32 cellular contexts compared by ENCODE assay signal in the genomic region with DNA sequence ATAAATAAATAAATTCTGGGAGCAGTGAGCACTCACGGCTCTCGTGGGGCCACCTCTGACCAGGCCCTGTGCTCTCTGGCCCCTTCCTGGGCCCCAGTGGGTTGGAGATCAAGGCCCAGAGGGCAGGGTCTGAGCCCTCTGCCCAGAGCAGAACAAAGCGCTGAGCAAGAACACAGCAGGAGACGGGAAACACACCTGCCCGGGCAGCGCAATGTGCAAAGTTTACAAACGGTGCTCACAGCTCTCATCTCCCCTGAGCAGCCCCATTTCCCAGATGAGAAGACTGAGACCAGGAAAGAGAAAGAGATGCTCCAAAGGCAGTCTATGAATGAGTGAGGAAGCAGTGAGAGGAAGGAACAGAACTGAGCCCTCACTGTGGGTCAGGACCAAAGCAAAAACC. TPM values are rescaled to one million over a fixed set of nuclear protein-coding genes. Genes with fewer than 3 reads are reported as not detected.
"Had no signal": no experiment of that assay in that cellular context is flagged by ENCODE, and none has a peak within 500 bp of the region (broad histone marks: within the 10 kb centered on the region; RNA-seq: fewer than 3 reads in every experiment).

No MANE protein-coding gene starts in this region.

- H3K27ac Mint-ChIP-seq: activated CD4-positive, alpha-beta memory T cell treated with anti-CD3 and anti-CD28 coated beads, Interleukin-2, amount 10 ng/mL, durations not matched to agents 7 days and 5 days; activated CD4-positive, alpha-beta T cell treated with anti-CD3 and anti-CD28 coated beads, Interleukin-2, amount 10 ng/mL, durations not matched to agents 24 days and 14 days; activated naive CD8-positive, alpha-beta T cell treated with anti-CD3 and anti-CD28 coated beads, Interleukin-2, amount 50 U/mL, for 24 hours; activated T-helper 1 cell treated with anti-CD3 and anti-CD28 coated beads, Interleukin-12 subunit alpha, Interleukin-12 subunit beta, Interleukin-2, Interleukin-4 antibody, amounts not matched to agents 30 ng/mL and 10 ng/mL and 1 ng/mL, durations not matched to agents 14 hours and 24 hours and 36 hours; effector memory CD8-positive, alpha-beta T cell; stimulated activated effector memory CD8-positive, alpha-beta T cell treated with anti-CD3 and anti-CD28 coated beads, Interleukin-12 subunit alpha, Interleukin-12 subunit beta, amount 100 ng/mL, for 72 hours had no signal

- H3K4me3 ChIP-seq: esophagus muscularis mucosa, gastrocnemius medialis, stomach, testis, vagina had no signal

- H3K4me3 Mint-ChIP-seq: activated CD4-positive, alpha-beta memory T cell treated with anti-CD3 and anti-CD28 coated beads, Interleukin-2, amount 10 ng/mL, durations not matched to agents 7 days and 5 days; activated CD4-positive, alpha-beta T cell treated with anti-CD3 and anti-CD28 coated beads, Interleukin-2, amount 10 ng/mL, durations not matched to agents 24 days and 14 days; activated naive CD8-positive, alpha-beta T cell treated with anti-CD3 and anti-CD28 coated beads, Interleukin-2, amount 50 U/mL, for 24 hours; activated T-helper 1 cell treated with anti-CD3 and anti-CD28 coated beads, Interleukin-12 subunit alpha, Interleukin-12 subunit beta, Interleukin-2, Interleukin-4 antibody, amounts not matched to agents 30 ng/mL and 10 ng/mL and 1 ng/mL, durations not matched to agents 14 hours and 24 hours and 36 hours; stimulated activated effector memory CD8-positive, alpha-beta T cell treated with anti-CD3 and anti-CD28 coated beads, Interleukin-12 subunit alpha, Interleukin-12 subunit beta, amount 100 ng/mL, for 72 hours had no signal

- H3K27ac ChIP-seq: brain microvascular endothelial cell, esophagus muscularis mucosa, gastrocnemius medialis, stomach, testis, vagina, VCaP had no signal

- H3K27me3 Mint-ChIP-seq: activated naive CD8-positive, alpha-beta T cell treated with anti-CD3 and anti-CD28 coated beads, Interleukin-2, amount 50 U/mL, for 24 hours; type B pancreatic cell had no signal

- H3K9me3 ChIP-seq: esophagus muscularis mucosa, gastrocnemius medialis, stomach, testis, vagina had no signal

- DNase-seq: activated CD4-positive, alpha-beta memory T cell treated with anti-CD3 and anti-CD28 coated beads, Interleukin-2, amount 10 ng/mL, durations not matched to agents 7 days and 5 days; activated CD4-positive, alpha-beta T cell treated with anti-CD3 and anti-CD28 coated beads, Interleukin-2, amount 10 ng/mL, durations not matched to agents 24 days and 14 days; activated gamma-delta T cell; activated naive CD4-positive, alpha-beta T cell treated with anti-CD3 and anti-CD28 coated beads, Interleukin-2, amount 50 U/mL, for 16 hours; activated naive CD8-positive, alpha-beta T cell treated with anti-CD3 and anti-CD28 coated beads, Interleukin-2, amount 50 U/mL, for 24 hours; aorta; brain microvascular endothelial cell; central memory CD4-positive, alpha-beta T cell; effector memory CD8-positive, alpha-beta T cell; gastrocnemius medialis; hypothalamus; left ventricle myocardium superior; midbrain; nucleus accumbens; posterior cingulate gyrus; small intestine; stimulated activated CD4-positive, alpha-beta T cell treated with anti-CD3 and anti-CD28 coated beads, Interleukin-2, amount 100 ng/mL, for 24 hours; stomach; testis had no signal

- H3K36me3 ChIP-seq: brain microvascular endothelial cell, esophagus muscularis mucosa, gastrocnemius medialis, stomach, vagina had no signal

- ATAC-seq: activated CD4-positive, CD25-positive, alpha-beta regulatory T cell treated with anti-CD3 and anti-CD28 coated beads, Interleukin-2, amount 50 U/mL, for 24 hours; activated naive CD8-positive, alpha-beta T cell treated with anti-CD3 and anti-CD28 coated beads, Interleukin-2, amount 50 U/mL, for 24 hours; effector memory CD8-positive, alpha-beta T cell; gastrocnemius medialis; left ventricle myocardium superior; sciatic nerve; stimulated activated effector memory CD8-positive, alpha-beta T cell treated with anti-CD3 and anti-CD28 coated beads, Interleukin-12 subunit alpha, Interleukin-12 subunit beta, amount 100 ng/mL, for 72 hours had no signal

- FAIRE-seq: colon, endothelial cell of umbilical vein, small intestine had no signal

- H3K9me3 Mint-ChIP-seq: activated CD4-positive, alpha-beta memory T cell treated with anti-CD3 and anti-CD28 coated beads, Interleukin-2, amount 10 ng/mL, durations not matched to agents 7 days and 5 days; activated CD4-positive, alpha-beta T cell treated with anti-CD3 and anti-CD28 coated beads, Interleukin-2, amount 10 ng/mL, durations not matched to agents 24 days and 14 days; activated naive CD8-positive, alpha-beta T cell treated with anti-CD3 and anti-CD28 coated beads, Interleukin-2, amount 50 U/mL, for 24 hours; activated T-helper 1 cell treated with anti-CD3 and anti-CD28 coated beads, Interleukin-12 subunit alpha, Interleukin-12 subunit beta, Interleukin-2, Interleukin-4 antibody, amounts not matched to agents 30 ng/mL and 10 ng/mL and 1 ng/mL, durations not matched to agents 14 hours and 24 hours and 36 hours; effector memory CD8-positive, alpha-beta T cell; nephron; stimulated activated effector memory CD8-positive, alpha-beta T cell treated with anti-CD3 and anti-CD28 coated beads, Interleukin-12 subunit alpha, Interleukin-12 subunit beta, amount 100 ng/mL, for 72 hours; type B pancreatic cell had no signal

- H3K27me3 ChIP-seq: brain microvascular endothelial cell, gastrocnemius medialis, testis, vagina had no signal

- H3K36me3 Mint-ChIP-seq: stimulated activated effector memory CD8-positive, alpha-beta T cell treated with anti-CD3 and anti-CD28 coated beads, Interleukin-12 subunit alpha, Interleukin-12 subunit beta, amount 100 ng/mL, for 72 hours; type B pancreatic cell had no signal

RNA-seq across cellular contexts. Expression of a gene that starts 3.0 kb away (rescaled TPM):
- total RNA-seq: vagina had no signal

RNA-seq across cellular contexts. Expression of a gene that starts 8.5 kb away (rescaled TPM):
- total RNA-seq: activated CD4-positive, alpha-beta T cell treated with anti-CD3 and anti-CD28 coated beads, Interleukin-2, amount 10 ng/mL, durations not matched to agents 24 days and 14 days; activated T-helper 1 cell treated with anti-CD3 and anti-CD28 coated beads, Interleukin-12 subunit alpha, Interleukin-12 subunit beta, Interleukin-2, Interleukin-4 antibody, amounts not matched to agents 30 ng/mL and 10 ng/mL and 1 ng/mL, durations not matched to agents 14 hours and 24 hours and 36 hours; left ventricle myocardium superior; T-helper 2 cell treated with Interferon-gamma antibody and Interleukin-4, amounts not matched to agents 100 ng/mL and 5 ng/mL, for 36 hours had no signal

RNA-seq across cellular contexts. Expression of a gene that starts 21.7 kb away (rescaled TPM):
- total RNA-seq: activated CD4-positive, alpha-beta memory T cell treated with anti-CD3 and anti-CD28 coated beads, Interleukin-2, amount 10 ng/mL, durations not matched to agents 7 days and 5 days; activated CD4-positive, alpha-beta T cell treated with anti-CD3 and anti-CD28 coated beads, Interleukin-2, amount 10 ng/mL, durations not matched to agents 24 days and 14 days; activated T-helper 1 cell treated with anti-CD3 and anti-CD28 coated beads, Interleukin-12 subunit alpha, Interleukin-12 subunit beta, Interleukin-2, Interleukin-4 antibody, amounts not matched to agents 30 ng/mL and 10 ng/mL and 1 ng/mL, durations not matched to agents 14 hours and 24 hours and 36 hours; aorta; dermis microvascular lymphatic vessel endothelial cell; endothelial cell of umbilical vein; esophagus muscularis mucosa; gastrocnemius medialis; left ventricle myocardium superior; sciatic nerve; stomach; T-helper 2 cell treated with Interferon-gamma antibody and Interleukin-4, amounts not matched to agents 100 ng/mL and 5 ng/mL, for 36 hours; vagina had no signal
- polyA plus RNA-seq: aorta, endothelial cell of umbilical vein, stomach had no signal
